In the genomic region with DNA sequence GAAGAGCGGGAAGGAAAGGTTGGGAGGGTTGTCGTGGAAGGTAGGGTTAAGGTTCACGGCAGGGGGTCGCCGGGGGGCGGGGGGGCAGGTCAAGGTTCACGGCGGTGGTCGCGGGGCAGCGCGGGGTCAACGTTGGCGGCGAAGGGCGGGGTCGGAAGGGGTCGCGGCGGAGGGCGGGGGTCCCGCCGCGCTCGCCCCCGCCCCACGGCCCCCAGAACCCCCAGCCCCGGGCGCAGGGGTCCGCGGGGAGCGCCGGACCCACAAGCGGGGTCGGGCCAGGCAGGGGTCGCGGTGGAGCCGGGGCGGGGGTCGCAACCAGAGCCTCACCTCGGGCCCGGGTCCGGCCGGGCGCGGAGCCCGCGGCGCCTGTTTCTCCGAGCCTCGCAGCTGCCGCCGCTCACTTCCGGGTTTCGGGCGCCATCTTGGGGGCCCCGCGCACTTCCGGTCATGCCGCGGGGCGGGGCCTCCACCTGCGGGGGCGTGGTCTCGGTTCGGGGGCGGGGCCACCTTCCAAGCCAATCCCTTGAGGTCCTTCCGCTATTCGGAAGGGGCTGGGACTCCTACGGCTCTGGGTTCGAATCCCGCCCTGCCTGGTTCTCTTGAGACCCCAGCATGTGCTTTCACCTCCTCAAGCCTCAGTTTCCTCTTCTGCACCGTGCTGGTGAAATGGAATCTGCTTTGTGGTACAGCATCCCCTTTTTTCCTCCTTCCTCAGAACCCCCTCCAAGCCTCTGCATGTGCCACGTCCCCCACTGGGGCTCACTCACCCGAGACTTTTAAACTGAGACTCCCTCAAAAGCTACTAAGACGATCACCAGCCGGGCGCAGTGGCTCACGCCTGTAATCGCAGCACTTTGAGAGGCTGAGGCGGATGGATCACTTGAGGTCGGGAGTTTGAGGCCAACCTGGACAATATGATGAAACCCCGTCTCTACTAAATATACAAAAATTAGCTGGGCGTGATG, we compare ENCODE assay signal across 8 cellular contexts. TPM values are rescaled to one million over a fixed set of nuclear protein-coding genes. Genes with fewer than 3 reads are reported as not detected.
DNase-seq lines count a peak whose midpoint lies in the region; ATAC-seq and TF ChIP-seq lines count a peak whose summit lies in the region.

A gene with protein sequence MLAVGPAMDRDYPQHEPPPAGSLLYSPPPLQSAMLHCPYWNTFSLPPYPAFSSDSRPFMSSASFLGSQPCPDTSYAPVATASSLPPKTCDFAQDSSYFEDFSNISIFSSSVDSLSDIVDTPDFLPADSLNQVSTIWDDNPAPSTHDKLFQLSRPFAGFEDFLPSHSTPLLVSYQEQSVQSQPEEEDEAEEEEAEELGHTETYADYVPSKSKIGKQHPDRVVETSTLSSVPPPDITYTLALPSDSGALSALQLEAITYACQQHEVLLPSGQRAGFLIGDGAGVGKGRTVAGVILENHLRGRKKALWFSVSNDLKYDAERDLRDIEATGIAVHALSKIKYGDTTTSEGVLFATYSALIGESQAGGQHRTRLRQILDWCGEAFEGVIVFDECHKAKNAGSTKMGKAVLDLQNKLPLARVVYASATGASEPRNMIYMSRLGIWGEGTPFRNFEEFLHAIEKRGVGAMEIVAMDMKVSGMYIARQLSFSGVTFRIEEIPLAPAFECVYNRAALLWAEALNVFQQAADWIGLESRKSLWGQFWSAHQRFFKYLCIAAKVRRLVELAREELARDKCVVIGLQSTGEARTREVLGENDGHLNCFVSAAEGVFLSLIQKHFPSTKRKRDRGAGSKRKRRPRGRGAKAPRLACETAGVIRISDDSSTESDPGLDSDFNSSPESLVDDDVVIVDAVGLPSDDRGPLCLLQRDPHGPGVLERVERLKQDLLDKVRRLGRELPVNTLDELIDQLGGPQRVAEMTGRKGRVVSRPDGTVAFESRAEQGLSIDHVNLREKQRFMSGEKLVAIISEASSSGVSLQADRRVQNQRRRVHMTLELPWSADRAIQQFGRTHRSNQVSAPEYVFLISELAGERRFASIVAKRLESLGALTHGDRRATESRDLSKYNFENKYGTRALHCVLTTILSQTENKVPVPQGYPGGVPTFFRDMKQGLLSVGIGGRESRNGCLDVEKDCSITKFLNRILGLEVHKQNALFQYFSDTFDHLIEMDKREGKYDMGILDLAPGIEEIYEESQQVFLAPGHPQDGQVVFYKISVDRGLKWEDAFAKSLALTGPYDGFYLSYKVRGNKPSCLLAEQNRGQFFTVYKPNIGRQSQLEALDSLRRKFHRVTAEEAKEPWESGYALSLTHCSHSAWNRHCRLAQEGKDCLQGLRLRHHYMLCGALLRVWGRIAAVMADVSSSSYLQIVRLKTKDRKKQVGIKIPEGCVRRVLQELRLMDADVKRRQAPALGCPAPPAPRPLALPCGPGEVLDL (N-terminal part only) (minus strand): TSS at position 424 of the 965 bp plus-strand sequence. CDS start 19,992 bp downstream, outside the sequence.

- peaks cover 34% of the 10 kb centered on the region for H3K4me1 ChIP-seq in testis

- DNase-seq in CD4-positive, alpha-beta T cell: peak; percentile 77 to 96 (median 88)
- peak; percentile 89 for DNase-seq in NAMALWA (ENCODE audit: low spot score)
- DNase-seq in glomerular visceral epithelial cell (ENCODE audit: extremely low spot score): peak; percentile 91
- DNase-seq in osteocyte (ENCODE audit: extremely low spot score, unreplicated experiment): peak; percentile 97
- DNase-seq in testis: peak; percentile 90

- H3K4me1 Mint-ChIP-seq in CD4-positive, alpha-beta T cell (ENCODE audit: low read depth): peaks cover 24% of the 10 kb centered on the region
- H3K4me1 Mint-ChIP-seq in activated naive CD8-positive, alpha-beta T cell (ENCODE audit: low read depth): peaks cover 24% of the 10 kb centered on the region
- H3K4me1 Mint-ChIP-seq in osteocyte (ENCODE audit: unreplicated experiment): peaks cover 57% of the 10 kb centered on the region

- POLR2A ChIA-PET in CD4-positive, alpha-beta T cell (lab: Charles Lee): interaction anchor here (0.5 to 1.7 kb wide), 10 partner anchors 18 to 228 kb away, joined by 3 to 8 read pairs (median 4); a partner anchor contains a TSS

- peak within 1 kb of the TSS; percentile 88 for H3K4me2 ChIP-seq in SU-DHL-6 (ENCODE audit: low read depth, low read length, poor library complexity, severe bottlenecking)

- CTCF ChIA-PET in CD4-positive, alpha-beta T cell (lab: Charles Lee): interaction anchor here (0.8 to 1.0 kb wide), 2 partner anchors 20 to 61 kb away, joined by 3 read pairs; no protein-coding TSS in a partner anchor

- no peaks in the 10 kb centered on the region for H4K20me1 ChIP-seq in SU-DHL-6 (ENCODE audit: low read depth, low read length)

- H3F3A ChIP-seq in SU-DHL-6 (ENCODE audit: insufficient read depth): 0 out of 2 replicates have a peak, but pooled peaks cover 5% of the 10 kb centered on the region

- peak within 1 kb of the TSS; percentile 91 for H3K27ac Mint-ChIP-seq in CD4-positive, alpha-beta T cell
- peak within 1 kb of the TSS; percentile 83 for H3K27ac Mint-ChIP-seq in activated naive CD8-positive, alpha-beta T cell
- H3K27ac Mint-ChIP-seq in osteocyte (ENCODE audit: unreplicated experiment): peak within 1 kb of the TSS; percentile 92

- no peaks in the 10 kb centered on the region for H3K36me3 ChIP-seq in SU-DHL-6 (ENCODE audit: low read length)
- no peaks in the 10 kb centered on the region for H3K36me3 ChIP-seq in testis (ENCODE audit: low read depth, missing control alignments)

- H3K9me3 Mint-ChIP-seq in CD4-positive, alpha-beta T cell: no peaks in the 10 kb centered on the region
- H3K9me3 Mint-ChIP-seq in activated naive CD8-positive, alpha-beta T cell (ENCODE audit: low read depth): no peaks in the 10 kb centered on the region
- no peaks in the 10 kb centered on the region for H3K9me3 Mint-ChIP-seq in osteocyte (ENCODE audit: unreplicated experiment)

- H2AFZ ChIP-seq in SU-DHL-6 (ENCODE audit: low read depth, low read length, severe bottlenecking): peak within 1 kb of the TSS; percentile 38

- ATAC-seq in CD4-positive, alpha-beta T cell (ENCODE audit: poor library complexity): peak; percentile 90
- peak; percentile 47 for ATAC-seq in GM21619 (IDR thresholded peaks at IDR 0.05; ENCODE audit: unreplicated experiment)

- peaks cover 27% of the 10 kb centered on the region for H3K79me2 ChIP-seq in SU-DHL-6 (ENCODE audit: insufficient read depth, low read length)

- H3K27ac ChIP-seq in CD4-positive, alpha-beta T cell (ENCODE audit: low read depth, low read length): peak within 1 kb of the TSS; percentile 62
- H3K27ac ChIP-seq in SU-DHL-6 (ENCODE audit: low read depth, low read length) (no peak within 1 kb of the TSS; the same call in 1 of the 2 replicates), testis (peak within 1 kb of the TSS; percentile 85 to 95)

- H3K9me3 ChIP-seq in CD4-positive, alpha-beta T cell (ENCODE audit: control insufficient read depth, low read length): no peaks in the 10 kb centered on the region
- H3K9me3 ChIP-seq in SU-DHL-6 (ENCODE audit: insufficient read depth, low read length) (no peaks in the 10 kb centered on the region), testis (no peaks in the 10 kb centered on the region)

- intact Hi-C loops in CD4-positive, alpha-beta T cell (cut with DNase I, micrococcal nuclease): loop anchor here (2.0 to 5.0 kb wide), 2 partner anchors 41 to 42 kb away; no protein-coding TSS in a partner anchor
- intact Hi-C loops in testis (cut with DNase I; ENCODE audit: low total_unique reads): loop anchor here (5.0 kb wide), 1 partner anchor 62 kb away; no protein-coding TSS in a partner anchor

- peak within 1 kb of the TSS; percentile 86 for H3K9ac ChIP-seq in SU-DHL-6 (ENCODE audit: low read length)

- no peak for TF ChIP-seq POLR2A in testis (IDR thresholded peaks at IDR 0.05)

- peak within 1 kb of the TSS; percentile 92 for H3K4me3 ChIP-seq in SU-DHL-6 (ENCODE audit: insufficient read depth, low read length, poor library complexity, severe bottlenecking)
- peak within 1 kb of the TSS; percentile 71 to 91 for H3K4me3 ChIP-seq in testis

- WGBS in testis, 2 donors: 14 to 39% methylated on average over 24 to 68 of the region's 84 CpGs

- no peaks in the 10 kb centered on the region for H3K27me3 Mint-ChIP-seq in CD4-positive, alpha-beta T cell
- no peaks in the 10 kb centered on the region for H3K27me3 Mint-ChIP-seq in activated naive CD8-positive, alpha-beta T cell
- no peaks in the 10 kb centered on the region for H3K27me3 Mint-ChIP-seq in osteocyte (ENCODE audit: unreplicated experiment)

- H3K4me3 Mint-ChIP-seq in CD4-positive, alpha-beta T cell: peak within 1 kb of the TSS; percentile 92
- peak within 1 kb of the TSS; percentile 87 for H3K4me3 Mint-ChIP-seq in activated naive CD8-positive, alpha-beta T cell
- H3K4me3 Mint-ChIP-seq in osteocyte (ENCODE audit: unreplicated experiment): peak within 1 kb of the TSS; percentile 83

- no peaks in the 10 kb centered on the region for H3K9me2 ChIP-seq in SU-DHL-6 (replicated peaks; ENCODE audit: insufficient read depth, low read length)

- H3K36me3 Mint-ChIP-seq in CD4-positive, alpha-beta T cell (ENCODE audit: low read depth): peaks cover 12% of the 10 kb centered on the region
- peaks cover 5% of the 10 kb centered on the region for H3K36me3 Mint-ChIP-seq in activated naive CD8-positive, alpha-beta T cell
- no peaks in the 10 kb centered on the region for H3K36me3 Mint-ChIP-seq in osteocyte (ENCODE audit: unreplicated experiment)

- no peaks in the 10 kb centered on the region for H3K27me3 ChIP-seq in CD4-positive, alpha-beta T cell (ENCODE audit: control insufficient read depth, insufficient read depth, low read length)
- H3K27me3 ChIP-seq in SU-DHL-6 (ENCODE audit: low read length) (no peaks in the 10 kb centered on the region), testis (no peaks in the 10 kb centered on the region)

- TF ChIP-seq CTCF in CD4-positive, alpha-beta T cell (IDR thresholded peaks at IDR 0.05): no peak
- TF ChIP-seq CTCF in SU-DHL-6 (IDR thresholded peaks at IDR 0.05; ENCODE audit: insufficient read depth, low read length, poor library complexity, severe bottlenecking) (no peak), osteocyte (IDR thresholded peaks at IDR 0.05) (no peak), testis (IDR thresholded peaks at IDR 0.05) (no peak)

RNA-seq across cellular contexts. Expression of the gene that starts here (rescaled TPM):
- total RNA-seq in CD4-positive, alpha-beta T cell: 100 to 1,000 TPM; 126 to 137 TPM
- 57.1 and 61.6 TPM in 2 replicates for total RNA-seq in osteocyte
- total RNA-seq in testis: 10 to 100 TPM; 58.9 to 65.0 TPM
- 34.3 TPM for polyA plus RNA-seq in testis (ENCODE audit: insufficient read depth, low read depth, low replicate concordance)
